In the genomic region with DNA sequence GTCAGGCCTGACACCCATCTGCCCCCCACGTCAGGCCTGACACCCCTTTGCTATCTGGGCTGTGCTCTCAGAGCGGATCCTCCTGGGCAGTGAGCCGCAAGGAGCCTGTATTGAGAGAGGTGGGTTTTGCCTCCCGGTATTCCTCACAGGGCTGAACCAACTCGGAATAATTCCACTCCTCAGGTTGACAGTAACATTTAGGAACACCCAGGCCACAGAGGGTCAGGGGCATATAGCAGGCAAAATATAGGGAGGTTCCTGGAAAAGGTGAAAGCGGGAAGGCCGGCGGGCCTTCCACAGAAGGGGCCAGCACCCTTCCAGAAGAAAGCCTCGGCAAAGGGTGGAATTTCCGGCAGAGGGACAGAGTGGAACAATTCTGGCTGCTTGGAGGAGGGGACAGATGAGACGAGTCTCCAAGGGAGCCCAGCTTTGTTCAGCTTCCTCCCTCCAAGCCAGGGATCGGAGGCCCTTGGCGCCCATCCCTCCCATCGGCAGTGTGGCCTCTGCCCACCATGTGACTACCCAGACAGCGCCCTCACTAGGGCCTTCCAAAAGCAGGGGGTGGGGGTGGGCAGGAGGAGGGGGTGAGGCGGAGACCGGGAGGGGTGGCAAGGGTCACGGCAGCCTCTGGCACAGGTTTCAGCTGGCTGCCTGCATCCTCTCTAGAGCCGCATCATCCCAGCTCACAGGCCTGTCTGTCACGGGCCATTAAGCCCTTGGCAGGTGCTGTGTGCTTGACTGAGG, we compare ENCODE assay signal across 13 cellular contexts. TPM values are rescaled to one million over a fixed set of nuclear protein-coding genes. Genes with fewer than 3 reads are reported as not detected.
DNase-seq lines count a peak whose midpoint lies in the region; ATAC-seq and TF ChIP-seq lines count a peak whose summit lies in the region.
"Had no signal": no experiment of that assay in that cellular context is flagged by ENCODE, and none has a peak within 500 bp of the region (broad histone marks: within the 10 kb centered on the region; RNA-seq: fewer than 3 reads in every experiment).

No MANE protein-coding gene starts in this region.

- H3K27me3 ChIP-seq in parathyroid adenoma (ENCODE audit: control insufficient read depth, insufficient read depth, low read length), result no peaks in the 10 kb centered on the region

- H3K4me3 Mint-ChIP-seq in glutamatergic neuron (ENCODE audit: unreplicated experiment), result no peak overlapping the region
- H3K4me3 Mint-ChIP-seq: activated naive CD4-positive, alpha-beta T cell treated with anti-CD3 and anti-CD28 coated beads, Interleukin-2, amount 50 U/mL, for 24 hours had no signal

- DNase-seq in COLO668 (lab: John Stamatoyannopoulos, UW; ENCODE audit: unreplicated experiment), result peak; percentile 85
- DNase-seq in NCI-H2171 treated with DMSO at 0.1 percent for 48 hours (lab: John Stamatoyannopoulos, UW), result peak; percentile 84
- DNase-seq in globus pallidus (ENCODE audit: low spot score), result peak; percentile 59
- DNase-seq in glutamatergic neuron, result no peak
- no peak for DNase-seq in NCI-H146 (lab: John Stamatoyannopoulos, UW)
- no peak for DNase-seq in SW480 (ENCODE audit: low spot score)
- DNase-seq: activated CD4-positive, CD25-positive, alpha-beta regulatory T cell treated with anti-CD3 and anti-CD28 coated beads, Interleukin-2, amount 50 U/mL, for 72 hours; stimulated activated naive CD8-positive, alpha-beta T cell treated with anti-CD3 and anti-CD28 coated beads, Interleukin-15, Interleukin-2, amounts not matched to agents 100 U/mL and 50 U/mL, for 24 hours had no signal

- no peaks in the 10 kb centered on the region for H3K36me3 Mint-ChIP-seq in glutamatergic neuron (ENCODE audit: unreplicated experiment)
- H3K36me3 Mint-ChIP-seq: activated naive CD4-positive, alpha-beta T cell treated with anti-CD3 and anti-CD28 coated beads, Interleukin-2, amount 50 U/mL, for 24 hours; CD14-positive monocyte had no signal

- peaks cover 35% of the 10 kb centered on the region for H3K4me1 ChIP-seq in parathyroid adenoma

- H3K4me3 ChIP-seq in parathyroid adenoma (ENCODE audit: low read depth, low read length), result no peak overlapping the region

- H3K27me3 Mint-ChIP-seq in glutamatergic neuron (ENCODE audit: unreplicated experiment), result peaks cover 8% of the 10 kb centered on the region
- H3K27me3 Mint-ChIP-seq: activated naive CD4-positive, alpha-beta T cell treated with anti-CD3 and anti-CD28 coated beads, Interleukin-2, amount 50 U/mL, for 24 hours had no signal

- H3K9me3 ChIP-seq in parathyroid adenoma (ENCODE audit: control insufficient read depth, low read length), result no peaks in the 10 kb centered on the region

- H2AFZ ChIP-seq in parathyroid adenoma, result peak overlapping the region; percentile 91

- no peak for TF ChIP-seq CTCF in parathyroid adenoma (IDR thresholded peaks at IDR 0.05)
- TF ChIP-seq CTCF in glutamatergic neuron (IDR thresholded peaks at IDR 0.05; ENCODE audit: partially characterized antibody, unreplicated experiment), result no peak

- TF ChIP-seq POLR2A in GM18505 (IDR thresholded peaks at IDR 0.05; ENCODE audit: borderline replicate concordance, extremely low read depth, insufficient read depth, insufficient read length), result no peak

- no peak for ATAC-seq in GM18505 (IDR thresholded peaks at IDR 0.05; ENCODE audit: unreplicated experiment)
- ATAC-seq: stimulated activated naive CD8-positive, alpha-beta T cell treated with anti-CD3 and anti-CD28 coated beads, Interleukin-15, Interleukin-2, amounts not matched to agents 100 U/mL and 50 U/mL, for 24 hours had no signal

- H3K79me2 ChIP-seq in parathyroid adenoma, result no peaks in the 10 kb centered on the region

- H3K9ac ChIP-seq in parathyroid adenoma, result no peak overlapping the region

- peak overlapping the region; percentile 98 for H3K27ac ChIP-seq in parathyroid adenoma

- no peaks in the 10 kb centered on the region for H3K36me3 ChIP-seq in parathyroid adenoma (ENCODE audit: control insufficient read depth, insufficient read depth, low read length)

- H3K27ac Mint-ChIP-seq in glutamatergic neuron (ENCODE audit: unreplicated experiment), result no peak overlapping the region
- H3K27ac Mint-ChIP-seq: activated naive CD4-positive, alpha-beta T cell treated with anti-CD3 and anti-CD28 coated beads, Interleukin-2, amount 50 U/mL, for 24 hours had no signal

- H3K4me1 Mint-ChIP-seq in glutamatergic neuron (ENCODE audit: low read depth, unreplicated experiment), result no peaks in the 10 kb centered on the region
- H3K4me1 Mint-ChIP-seq: activated naive CD4-positive, alpha-beta T cell treated with anti-CD3 and anti-CD28 coated beads, Interleukin-2, amount 50 U/mL, for 24 hours had no signal

- H3K9me3 Mint-ChIP-seq in glutamatergic neuron (ENCODE audit: unreplicated experiment), result no peaks in the 10 kb centered on the region
- H3K9me3 Mint-ChIP-seq: activated naive CD4-positive, alpha-beta T cell treated with anti-CD3 and anti-CD28 coated beads, Interleukin-2, amount 50 U/mL, for 24 hours had no signal

- peak overlapping the region; percentile 29 for H3K4me2 ChIP-seq in parathyroid adenoma (ENCODE audit: low read length)

RNA-seq across cellular contexts. Expression of gene FGD2, which starts 6.6 kb away (rescaled TPM):
- total RNA-seq in glutamatergic neuron (ENCODE audit: unreplicated experiment), result not detected

RNA-seq across cellular contexts. Expression of gene MTCH1, which starts 12.9 kb away (rescaled TPM):
- total RNA-seq in glutamatergic neuron (ENCODE audit: unreplicated experiment), result 179 TPM

RNA-seq across cellular contexts. Expression of gene PI16, which starts 44.4 kb away (rescaled TPM):
- not detected for total RNA-seq in glutamatergic neuron (ENCODE audit: unreplicated experiment)
- total RNA-seq: left lobe of liver had no signal

Comparison
In these comparisons a context has a peak if more than half of its experiments do, and no peak if none do; other contexts are left out.
1. DNase-seq: peak in COLO668 (single experiment), NCI-H2171 treated with DMSO at 0.1 percent for 48 hours (single experiment) and globus pallidus (single experiment); none in glutamatergic neuron (single experiment), NCI-H146 (single experiment) and SW480 (single experiment).